In genomic region chr6:130122243-130122642, GRCh38 we compare ENCODE assay signal across 13 cellular contexts.
DNase-seq lines count a peak whose midpoint lies in the region; ATAC-seq and TF ChIP-seq lines count a peak whose summit lies in the region.
"Had no signal": no experiment of that assay in that cellular context is flagged by ENCODE, and none has a peak within 500 bp of the region (broad histone marks: within the 10 kb centered on the region; RNA-seq: fewer than 3 reads in every experiment).

No MANE protein-coding gene starts in this region.

- peaks cover 14% of the 10 kb centered on the region for H3K4me1 ChIP-seq in CD4-positive, alpha-beta memory T cell (ENCODE audit: insufficient read depth, low read length)
- no peaks in the 10 kb centered on the region for H3K4me1 ChIP-seq in mucosa of descending colon (ENCODE audit: low read depth)

- no peak for TF ChIP-seq CTCF in mucosa of descending colon (IDR thresholded peaks at IDR 0.05)

- no peak overlapping the region for H3K4me3 Mint-ChIP-seq in CD4-positive, alpha-beta memory T cell
- no peak overlapping the region for H3K4me3 Mint-ChIP-seq in stimulated activated naive B cell treated with anti-CD40 and anti-IgM and Interleukin-4, amounts not matched to agents 10 μg/mL and 1 μg/mL and 100 μg/mL, for 72 hours
- H3K4me3 Mint-ChIP-seq: CD14-positive monocyte, GM23338 had no signal

- no peaks in the 10 kb centered on the region for H3K9me3 ChIP-seq in CD4-positive, alpha-beta memory T cell (ENCODE audit: control insufficient read depth in 1 of 2, low read length in 2 of 2)
- no peaks in the 10 kb centered on the region for H3K9me3 ChIP-seq in mucosa of descending colon

- no peaks in the 10 kb centered on the region for H3K27me3 Mint-ChIP-seq in CD4-positive, alpha-beta memory T cell
- H3K27me3 Mint-ChIP-seq in stimulated activated naive B cell treated with anti-CD40 and anti-IgM and Interleukin-4, amounts not matched to agents 10 μg/mL and 1 μg/mL and 100 μg/mL, for 72 hours: no peaks in the 10 kb centered on the region

- DNase-seq in NCI-H526 (lab: John Stamatoyannopoulos, UW) (peak; percentile 5 to 13), NCI-H526 treated with DMSO at 0.1 percent for 48 hours (lab: John Stamatoyannopoulos, UW) (no peak), mucosa of descending colon (no peak), cerebellar cortex (ENCODE audit: low spot score) (no peak), RKO (ENCODE audit: low spot score) (no peak)
- DNase-seq in CD4-positive, alpha-beta memory T cell: no peak
- no peak for DNase-seq in stimulated activated naive B cell treated with anti-CD40 and anti-IgM and Interleukin-4, amounts not matched to agents 10 μg/mL and 1 μg/mL and 100 μg/mL, for 72 hours
- DNase-seq: DMS79, EL, H7 had no signal

- peak overlapping the region in 4 of 7 donors; percentile 11 to 37 (median 15) for H3K27ac Mint-ChIP-seq in CD4-positive, alpha-beta memory T cell
- no peak overlapping the region for H3K27ac Mint-ChIP-seq in stimulated activated naive B cell treated with anti-CD40 and anti-IgM and Interleukin-4, amounts not matched to agents 10 μg/mL and 1 μg/mL and 100 μg/mL, for 72 hours
- H3K27ac Mint-ChIP-seq: CD14-positive monocyte, GM23338 had no signal

- H3K4me1 Mint-ChIP-seq in CD4-positive, alpha-beta memory T cell: peaks cover 21 to 32% (median 27%) of the 10 kb centered on the region in 4 donors
- H3K4me1 Mint-ChIP-seq in stimulated activated naive B cell treated with anti-CD40 and anti-IgM and Interleukin-4, amounts not matched to agents 10 μg/mL and 1 μg/mL and 100 μg/mL, for 72 hours: peaks cover 28 to 60% of the 10 kb centered on the region in 2 donors

- CTCF ChIA-PET in CD4-positive, alpha-beta memory T cell (lab: Charles Lee; ENCODE audit: partially characterized antibody): interaction anchor here (1.0 kb wide), 1 partner anchor 9 kb away, joined by 3 read pairs; no protein-coding TSS in a partner anchor

- H3K9me3 Mint-ChIP-seq in CD4-positive, alpha-beta memory T cell: peaks cover 0 to 3% (median 0%) of the 10 kb centered on the region in 8 donors
- no peaks in the 10 kb centered on the region for H3K9me3 Mint-ChIP-seq in stimulated activated naive B cell treated with anti-CD40 and anti-IgM and Interleukin-4, amounts not matched to agents 10 μg/mL and 1 μg/mL and 100 μg/mL, for 72 hours
- H3K9me3 Mint-ChIP-seq: CD14-positive monocyte, GM23338 had no signal

- POLR2A ChIA-PET in CD4-positive, alpha-beta memory T cell (lab: Charles Lee; ENCODE audit: partially characterized antibody): interaction anchor here (0.7 to 1.6 kb wide), 2 partner anchors 10 to 35 kb away, joined by 4 to 5 read pairs; no protein-coding TSS in a partner anchor

- no peak overlapping the region for H3K27ac ChIP-seq in CD4-positive, alpha-beta memory T cell (ENCODE audit: low read depth, low read length)
- H3K27ac ChIP-seq: 22Rv1 had no signal

- intact Hi-C loops in CD4-positive, alpha-beta memory T cell (cut with micrococcal nuclease): no loop called here
- intact Hi-C loops in mucosa of descending colon (cut with DNase I, micrococcal nuclease): no loop called here

- no peak overlapping the region for H3K4me3 ChIP-seq in CD4-positive, alpha-beta memory T cell (ENCODE audit: low read length in 2 of 2)
- H3K4me3 ChIP-seq in mucosa of descending colon: no peak overlapping the region
- H3K4me3 ChIP-seq: GM23338 had no signal

- H3K36me3 Mint-ChIP-seq in CD4-positive, alpha-beta memory T cell: peaks cover 36 to 52% of the 10 kb centered on the region in 2 donors
- H3K36me3 Mint-ChIP-seq in stimulated activated naive B cell treated with anti-CD40 and anti-IgM and Interleukin-4, amounts not matched to agents 10 μg/mL and 1 μg/mL and 100 μg/mL, for 72 hours: peaks cover 19 to 34% of the 10 kb centered on the region in 2 donors

- H3K27me3 ChIP-seq in CD4-positive, alpha-beta memory T cell (ENCODE audit: insufficient read depth, low read length): no peaks in the 10 kb centered on the region

- H3K36me3 ChIP-seq in CD4-positive, alpha-beta memory T cell (ENCODE audit: insufficient read depth, low read length): no peaks in the 10 kb centered on the region
- H3K36me3 ChIP-seq in mucosa of descending colon (ENCODE audit: low read depth): no peaks in the 10 kb centered on the region

- ATAC-seq in mucosa of descending colon: peak; percentile 25
- peak; percentile 27 to 28 for ATAC-seq in stimulated activated naive B cell treated with anti-CD40 and anti-IgM and Interleukin-4, amounts not matched to agents 10 μg/mL and 1 μg/mL and 100 μg/mL, for 72 hours (replicated peaks)
- ATAC-seq: GM23338 had no signal

Comparison
In these comparisons a context has a peak if more than half of its experiments do, and no peak if none do; other contexts are left out.
1. DNase-seq: peak in NCI-H526 (2 of 2); none in NCI-H526 treated with DMSO at 0.1 percent for 48 hours (single experiment), CD4-positive, alpha-beta memory T cell (0 of 5), mucosa of descending colon (0 of 3), stimulated activated naive B cell treated with anti-CD40 and anti-IgM and Interleukin-4, amounts not matched to agents 10 μg/mL and 1 μg/mL and 100 μg/mL, for 72 hours (single experiment), cerebellar cortex (single experiment) and RKO (single experiment).